Comparison of ENCODE assay signal across 1 cellular context in the genomic region with DNA sequence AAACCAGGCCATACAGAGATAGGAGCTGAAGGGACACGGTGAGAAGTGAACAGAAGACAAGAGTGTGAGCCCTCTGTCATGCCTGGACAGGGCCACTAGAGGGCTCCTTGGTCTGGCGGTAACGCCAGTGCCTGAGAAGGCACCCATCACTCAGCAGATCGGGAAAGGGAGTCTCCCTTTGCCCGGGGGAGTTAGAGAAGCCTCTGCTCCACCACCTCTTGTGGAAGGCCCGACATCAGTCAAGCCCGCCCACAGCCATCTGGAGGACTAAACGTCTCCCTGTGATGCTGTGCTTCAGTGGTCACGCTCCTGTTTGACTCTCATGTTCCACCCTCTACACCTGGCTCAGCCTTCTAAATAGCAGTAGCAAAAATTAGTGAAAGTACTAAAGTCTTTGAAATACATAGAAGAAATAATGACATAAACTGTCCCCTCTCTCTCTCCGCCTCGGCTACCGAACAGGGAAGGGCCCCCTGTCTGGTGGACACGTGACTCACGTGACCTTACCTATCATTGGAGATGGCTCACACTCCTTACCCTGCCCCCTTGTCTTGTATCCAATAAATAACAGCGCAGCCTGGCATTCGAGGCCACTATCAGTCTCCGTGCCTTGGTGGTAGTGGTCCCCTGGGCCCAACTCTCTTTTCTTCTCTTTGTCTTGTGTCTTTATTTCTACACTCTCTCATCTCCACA.
TF ChIP-seq lines count a peak whose summit lies in the region.

No MANE protein-coding gene starts in this region.

TF ChIP-seq in H1, 55 proteins besides CTCF, POLR2A, EP300 and RAD21:
- TF ChIP-seq JUND (IDR thresholded peaks at IDR 0.05; ENCODE audit: low read length) (no peak), CREB1 (IDR thresholded peaks at IDR 0.05) (0 out of 2 replicates have a peak, but pooled peaks have one; percentile 12), TBP (IDR thresholded peaks at IDR 0.05; ENCODE audit: low read depth, low read length) (peak; percentile 66; the same call in 1 of the 2 replicates), BACH1 (IDR thresholded peaks at IDR 0.05; ENCODE audit: low read length) (peak; percentile 55)
